Comparison of ENCODE assay signal across 9 cellular contexts in the genomic region with DNA sequence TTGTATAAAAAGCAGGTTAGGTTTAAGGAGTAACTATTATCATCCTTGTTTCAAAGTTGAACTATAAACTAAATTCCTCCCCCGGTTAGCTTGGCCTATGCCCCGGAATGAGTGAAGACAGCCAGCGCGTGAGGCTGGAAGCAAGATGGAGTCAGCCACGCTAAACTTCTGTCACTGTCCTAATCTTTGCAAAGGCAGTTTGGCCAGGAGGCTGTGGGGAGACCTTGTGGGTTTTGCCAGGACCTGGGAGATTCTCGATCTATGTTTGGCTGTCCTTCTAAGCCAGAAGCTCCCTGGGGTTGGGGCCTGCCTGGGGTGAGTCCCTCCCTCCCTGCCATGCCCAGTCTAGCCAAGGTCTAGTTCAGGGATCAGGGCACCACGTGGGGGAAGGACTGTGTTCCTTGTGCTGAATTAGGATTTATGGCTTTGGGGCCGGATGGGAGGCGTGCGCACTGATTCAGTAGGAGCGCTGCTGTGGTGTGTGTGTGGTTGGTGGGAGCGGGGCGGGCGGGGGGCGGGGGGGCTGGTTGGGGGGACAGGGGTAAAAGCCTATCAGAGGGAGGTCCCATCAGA. TPM values are rescaled to one million over a fixed set of nuclear protein-coding genes. Genes with fewer than 3 reads are reported as not detected.
DNase-seq lines count a peak whose midpoint lies in the region; ATAC-seq, FAIRE-seq and TF ChIP-seq lines count a peak whose summit lies in the region.
"Had no signal": no experiment of that assay in that cellular context is flagged by ENCODE, and none has a peak within 500 bp of the region (broad histone marks: within the 10 kb centered on the region; RNA-seq: fewer than 3 reads in every experiment).

No MANE protein-coding gene starts in this region.

- intact Hi-C loops in lower lobe of right lung (cut with DNase I): no loop called here

- H3K27me3 ChIP-seq in SJSA1 (replicated peaks) (no peaks in the 10 kb centered on the region), bronchial epithelial cell (ENCODE audit: control insufficient read depth, insufficient read depth, low read length) (no peaks in the 10 kb centered on the region), lower lobe of right lung (ENCODE audit: low read depth) (no peaks in the 10 kb centered on the region), suprapubic skin (no peaks in the 10 kb centered on the region)

- H3K36me3 ChIP-seq in SJSA1 (peaks cover 7% of the 10 kb centered on the region; the same call in 1 of the 2 replicates), bronchial epithelial cell (ENCODE audit: control insufficient read depth, insufficient read depth, low read length) (no peaks in the 10 kb centered on the region), lower lobe of right lung (no peaks in the 10 kb centered on the region), suprapubic skin (no peaks in the 10 kb centered on the region)

- ATAC-seq in lower lobe of right lung (peak; percentile 3 to 7), HG03460 (IDR thresholded peaks at IDR 0.05; ENCODE audit: unreplicated experiment) (no peak), HG02623 (IDR thresholded peaks at IDR 0.05; ENCODE audit: unreplicated experiment) (no peak)

- H3K9me3 ChIP-seq in SJSA1 (replicated peaks) (no peaks in the 10 kb centered on the region), lower lobe of right lung (no peaks in the 10 kb centered on the region), suprapubic skin (no peaks in the 10 kb centered on the region)

- peaks cover 12% of the 10 kb centered on the region for H3K4me1 ChIP-seq in SJSA1 (replicated peaks)
- H3K4me1 ChIP-seq in lower lobe of right lung: peaks cover 17% of the 10 kb centered on the region
- H3K4me1 ChIP-seq in suprapubic skin: peaks cover 33% of the 10 kb centered on the region

- H3K4me3 ChIP-seq in SJSA1 (peak overlapping the region; percentile 70), bronchial epithelial cell (ENCODE audit: low read depth, low read length) (peak overlapping the region; percentile 68), lower lobe of right lung (peak overlapping the region; percentile 72), suprapubic skin (peak overlapping the region; percentile 83)

- no peak for TF ChIP-seq EP300 in suprapubic skin (IDR thresholded peaks at IDR 0.05)

- no peak for TF ChIP-seq POLR2A in suprapubic skin (IDR thresholded peaks at IDR 0.05)

- no peak for FAIRE-seq in bronchial epithelial cell (lab: Jason Lieb, UNC)

- WGBS in suprapubic skin: 13% methylated on average over 15 of the region's 15 CpGs

- H3K27ac ChIP-seq in SJSA1 (no peak overlapping the region), lower lobe of right lung (no peak overlapping the region), suprapubic skin (peak overlapping the region; percentile 80)
- H3K27ac ChIP-seq: KMS-11 had no signal

- DNase-seq in EL (peak; percentile 64), SJSA1 (ENCODE audit: low read depth in 1 of 2, low spot score in 2 of 2) (no peak), bronchial epithelial cell (ENCODE audit: low read depth) (no peak), lower lobe of right lung (no peak), suprapubic skin (ENCODE audit: low spot score in 2 of 2) (no peak), 8988T (no peak)

- TF ChIP-seq CTCF in bronchial epithelial cell (IDR thresholded peaks at IDR 0.05; ENCODE audit: insufficient read depth, low read length, severe bottlenecking): no peak
- TF ChIP-seq CTCF in lower lobe of right lung (IDR thresholded peaks at IDR 0.05): no peak
- no peak for TF ChIP-seq CTCF in suprapubic skin (IDR thresholded peaks at IDR 0.05)

RNA-seq across cellular contexts. Expression of a gene that starts 0.9 kb away (rescaled TPM):
- 9.9 and 21.2 TPM in 2 replicates for total RNA-seq in SJSA1 (2014; rRNA removed; shearing (Covaris generic))
- total RNA-seq in bronchial epithelial cell: 18.2 and 23.7 TPM in 2 replicates
- 16.3 TPM for total RNA-seq in lower lobe of right lung
- 10 to 100 TPM; 23.1 to 41.2 (median 25.0) TPM for total RNA-seq in suprapubic skin

Comparison
In these comparisons a context has a peak if more than half of its experiments do, and no peak if none do; other contexts are left out.
1. ATAC-seq: peak in lower lobe of right lung (2 of 2); none in HG03460 (single experiment) and HG02623 (single experiment).
2. Peak in every context shown above with its lines, with median percentiles within 50 percentile points of each other: H3K4me3 ChIP-seq.